ENCODE assay signal across 13 cellular contexts in genomic region chr9:77440057-77440456, GRCh38.
DNase-seq lines count a peak whose midpoint lies in the region; ATAC-seq and TF ChIP-seq lines count a peak whose summit lies in the region.
"Had no signal": no experiment of that assay in that cellular context is flagged by ENCODE, and none has a peak within 500 bp of the region (broad histone marks: within the 10 kb centered on the region; RNA-seq: fewer than 3 reads in every experiment).

No MANE protein-coding gene starts in this region.

- H3K36me3 ChIP-seq in SK-N-SH (replicated peaks in 1 of 2; ENCODE audit: control insufficient read depth in 1 of 2, insufficient read depth in 2 of 2, low read length in 1 of 2) (no peaks in the 10 kb centered on the region), esophagus squamous epithelium (no peaks in the 10 kb centered on the region)

- no peak for TF ChIP-seq POLR2A in esophagus squamous epithelium (IDR thresholded peaks at IDR 0.05)

- peak overlapping the region; percentile 67; the same call in 1 of the 2 replicates for H3K4me2 ChIP-seq in SK-N-SH

- H3K4me1 ChIP-seq in SK-N-SH (ENCODE audit: control insufficient read depth in 1 of 2, insufficient read depth in 2 of 2, low read depth in 1 of 2, low read length in 1 of 2) (peaks cover 19 to 25% of the 10 kb centered on the region in 2 experiments; a peak in 2 of 4 replicates), right cardiac atrium (ENCODE audit: control insufficient read depth, insufficient read depth, low read length) (no peaks in the 10 kb centered on the region), esophagus squamous epithelium (no peaks in the 10 kb centered on the region)

- DNase-seq in AG04449 (ENCODE audit: low read depth, low spot score) (no peak), HT1080 (ENCODE audit: low read depth) (peak; percentile 27), SK-N-SH (peak; percentile 81), right cardiac atrium (peak in 2 of 3 donors; percentile 43 to 64), esophagus squamous epithelium (lab: John Stamatoyannopoulos, UW) (no peak), KG1 (lab: John Stamatoyannopoulos, UW) (no peak)
- no peak for DNase-seq in activated T-helper 2 cell treated with anti-CD3 and anti-CD28 coated beads, Interferon-gamma antibody, Interleukin-2, Interleukin-4, amounts not matched to agents 10 μg/mL and 5 μg/mL and 100 μg/mL, durations not matched to agents 14 hours and 24 hours and 36 hours (ENCODE audit: low spot score)
- DNase-seq: activated T-cell treated with anti-CD3 and anti-CD28 coated beads for 4 hours, dermis blood vessel endothelial cell, islet precursor cell had no signal

- H3K27ac Mint-ChIP-seq in activated T-helper 2 cell treated with anti-CD3 and anti-CD28 coated beads, Interferon-gamma antibody, Interleukin-2, Interleukin-4, amounts not matched to agents 10 μg/mL and 5 μg/mL and 100 μg/mL, durations not matched to agents 14 hours and 24 hours and 36 hours = no peak overlapping the region
- H3K27ac Mint-ChIP-seq: stimulated activated effector memory CD8-positive, alpha-beta T cell treated with anti-CD3 and anti-CD28 coated beads, Interleukin-12 subunit alpha, Interleukin-12 subunit beta, amount 100 ng/mL, for 72 hours had no signal

- peak overlapping the region; percentile 76; the same call in 1 of the 2 replicates for H2AFZ ChIP-seq in SK-N-SH (ENCODE audit: low read depth)

- peaks cover 4% of the 10 kb centered on the region for H3K27me3 Mint-ChIP-seq in activated T-helper 2 cell treated with anti-CD3 and anti-CD28 coated beads, Interferon-gamma antibody, Interleukin-2, Interleukin-4, amounts not matched to agents 10 μg/mL and 5 μg/mL and 100 μg/mL, durations not matched to agents 14 hours and 24 hours and 36 hours (ENCODE audit: low read depth)

- CTCF ChIA-PET in AG04449 (lab: Yijun Ruan, JAX) = interaction anchor here (1.0 to 17.6 kb wide), 7 partner anchors 8 to 325 kb away, joined by 3 to 373 read pairs (median 5); no protein-coding TSS in a partner anchor
- CTCF ChIA-PET in SK-N-SH (lab: Yijun Ruan, JAX) = interaction anchor here (0.7 to 12.0 kb wide), 6 partner anchors 10 to 682 kb away, joined by 3 to 147 read pairs (median 6); no protein-coding TSS in a partner anchor

- ATAC-seq in right cardiac atrium (no peak), GM19351 (IDR thresholded peaks at IDR 0.05; ENCODE audit: unreplicated experiment) (no peak)
- ATAC-seq: stimulated activated effector memory CD8-positive, alpha-beta T cell treated with anti-CD3 and anti-CD28 coated beads, Interleukin-12 subunit alpha, Interleukin-12 subunit beta, amount 100 ng/mL, for 72 hours had no signal

- no peaks in the 10 kb centered on the region for H3K79me2 ChIP-seq in SK-N-SH (ENCODE audit: insufficient read depth)

- no peak; a peak in 1 of 4 replicates for TF ChIP-seq EP300 in SK-N-SH (IDR thresholded peaks at IDR 0.05; ENCODE audit: borderline replicate concordance in 1 of 2, low read depth in 1 of 2, low read length in 1 of 2)

- H3K4me1 Mint-ChIP-seq in activated T-helper 2 cell treated with anti-CD3 and anti-CD28 coated beads, Interferon-gamma antibody, Interleukin-2, Interleukin-4, amounts not matched to agents 10 μg/mL and 5 μg/mL and 100 μg/mL, durations not matched to agents 14 hours and 24 hours and 36 hours (ENCODE audit: low read depth) = no peaks in the 10 kb centered on the region
- H3K4me1 Mint-ChIP-seq: stimulated activated effector memory CD8-positive, alpha-beta T cell treated with anti-CD3 and anti-CD28 coated beads, Interleukin-12 subunit alpha, Interleukin-12 subunit beta, amount 100 ng/mL, for 72 hours had no signal

- H3K36me3 Mint-ChIP-seq in activated T-helper 2 cell treated with anti-CD3 and anti-CD28 coated beads, Interferon-gamma antibody, Interleukin-2, Interleukin-4, amounts not matched to agents 10 μg/mL and 5 μg/mL and 100 μg/mL, durations not matched to agents 14 hours and 24 hours and 36 hours (ENCODE audit: low read depth) = no peaks in the 10 kb centered on the region
- H3K36me3 Mint-ChIP-seq: stimulated activated effector memory CD8-positive, alpha-beta T cell treated with anti-CD3 and anti-CD28 coated beads, Interleukin-12 subunit alpha, Interleukin-12 subunit beta, amount 100 ng/mL, for 72 hours had no signal

- H3K9me3 ChIP-seq in SK-N-SH (no peaks in the 10 kb centered on the region), right cardiac atrium (ENCODE audit: control insufficient read depth, low read length) (no peaks in the 10 kb centered on the region), esophagus squamous epithelium (no peaks in the 10 kb centered on the region)

- H3K9ac ChIP-seq in SK-N-SH = no peak overlapping the region

- no peak overlapping the region for H3K4me3 Mint-ChIP-seq in activated T-helper 2 cell treated with anti-CD3 and anti-CD28 coated beads, Interferon-gamma antibody, Interleukin-2, Interleukin-4, amounts not matched to agents 10 μg/mL and 5 μg/mL and 100 μg/mL, durations not matched to agents 14 hours and 24 hours and 36 hours (ENCODE audit: low read depth)
- H3K4me3 Mint-ChIP-seq: stimulated activated effector memory CD8-positive, alpha-beta T cell treated with anti-CD3 and anti-CD28 coated beads, Interleukin-12 subunit alpha, Interleukin-12 subunit beta, amount 100 ng/mL, for 72 hours had no signal

- no peaks in the 10 kb centered on the region for H3K9me3 Mint-ChIP-seq in activated T-helper 2 cell treated with anti-CD3 and anti-CD28 coated beads, Interferon-gamma antibody, Interleukin-2, Interleukin-4, amounts not matched to agents 10 μg/mL and 5 μg/mL and 100 μg/mL, durations not matched to agents 14 hours and 24 hours and 36 hours
- H3K9me3 Mint-ChIP-seq: stimulated activated effector memory CD8-positive, alpha-beta T cell treated with anti-CD3 and anti-CD28 coated beads, Interleukin-12 subunit alpha, Interleukin-12 subunit beta, amount 100 ng/mL, for 72 hours had no signal

- TF ChIP-seq RAD21 in SK-N-SH (IDR thresholded peaks at IDR 0.05; ENCODE audit: low read length) = no peak

- intact Hi-C loops in right cardiac atrium (cut with DNase I) (loop anchor here in 1 of 4 donors (10.0 kb wide), 1 partner anchor 295 kb away; no protein-coding TSS in a partner anchor), esophagus squamous epithelium (cut with DNase I) (no loop called here)
- intact Hi-C loops in activated T-helper 2 cell treated with anti-CD3 and anti-CD28 coated beads, Interferon-gamma antibody, Interleukin-2, Interleukin-4, amounts not matched to agents 10 μg/mL and 5 μg/mL and 100 μg/mL, durations not matched to agents 14 hours and 24 hours and 36 hours (cut with micrococcal nuclease) = no loop called here

- TF ChIP-seq CTCF in AG04449 (IDR thresholded peaks at IDR 0.05; ENCODE audit: insufficient read depth, low read length, missing control alignments) (no peak), SK-N-SH (IDR thresholded peaks at IDR 0.05) (no peak), esophagus squamous epithelium (IDR thresholded peaks at IDR 0.05) (no peak)

- H3F3A ChIP-seq in SK-N-SH (replicated peaks; ENCODE audit: insufficient read depth) = no peaks in the 10 kb centered on the region

- H3K4me3 ChIP-seq in AG04449 (ENCODE audit: low read depth, low read length) (peak overlapping the region; percentile 19; the same call in 1 of the 2 replicates), SK-N-SH (ENCODE audit: low read depth in 2 of 2, low read length in 1 of 2) (peak overlapping the region in 1 of 2 experiments; percentile 25; a peak in 1 of 4 replicates), right cardiac atrium (ENCODE audit: low read length) (no peak overlapping the region), esophagus squamous epithelium (no peak overlapping the region)

- H3K9me2 ChIP-seq in SK-N-SH = no peaks in the 10 kb centered on the region

- POLR2A ChIA-PET in AG04449 (lab: Yijun Ruan, JAX) (no interaction called here), SK-N-SH (lab: Yijun Ruan, JAX) (no interaction called here)

- H3K27ac ChIP-seq in SK-N-SH (ENCODE audit: low read depth in 2 of 2, low read length in 1 of 2) (peak overlapping the region in 1 of 2 experiments; percentile 77; a peak in 2 of 4 replicates), right cardiac atrium (ENCODE audit: low read length) (no peak overlapping the region), esophagus squamous epithelium (peak overlapping the region in 1 of 4 donors; percentile 34)
- H3K27ac ChIP-seq: C4-2B had no signal

- no peaks in the 10 kb centered on the region for H3K27me3 ChIP-seq in SK-N-SH (ENCODE audit: insufficient read depth)
- H3K27me3 ChIP-seq in right cardiac atrium (ENCODE audit: control insufficient read depth, insufficient read depth) = no peaks in the 10 kb centered on the region
- H3K27me3 ChIP-seq in esophagus squamous epithelium = no peaks in the 10 kb centered on the region

- WGBS in SK-N-SH (ENCODE audit: low lambda C conversion rate) = 21% methylated on average over 7 of the region's 10 CpGs
- WGBS in right cardiac atrium = 31% methylated on average over 10 of the region's 10 CpGs
- 60 to 63% methylated on average over 9 to 10 of the region's 10 CpGs for WGBS in esophagus squamous epithelium, 2 donors

- no peaks in the 10 kb centered on the region for H4K20me1 ChIP-seq in SK-N-SH (ENCODE audit: insufficient read depth)

TF ChIP-seq in SK-N-SH, 30 proteins besides CTCF, POLR2A, EP300 and RAD21:
- TF ChIP-seq USF1 (IDR thresholded peaks at IDR 0.05; ENCODE audit: borderline replicate concordance, low read depth) = no peak
- TF ChIP-seq TCF12 (IDR thresholded peaks at IDR 0.05) = peak; percentile 87
- TF ChIP-seq RCOR1 (IDR thresholded peaks at IDR 0.05; ENCODE audit: low read length) = peak; percentile 54; the same call in 1 of the 2 replicates
- no peak for TF ChIP-seq EZH2phosphoT487 (IDR thresholded peaks at IDR 0.05; ENCODE audit: borderline replicate concordance, low read depth)
- TF ChIP-seq POLR2AphosphoS5 (IDR thresholded peaks at IDR 0.05; ENCODE audit: low read depth, low read length) = no peak
- 0 out of 2 replicates have a peak, but pooled peaks have one; percentile 17 for TF ChIP-seq SIN3A (IDR thresholded peaks at IDR 0.05; ENCODE audit: borderline replicate concordance, low read depth, low read length)
- TF ChIP-seq ELF1 (IDR thresholded peaks at IDR 0.05) = no peak
- TF ChIP-seq, protein P1, sequence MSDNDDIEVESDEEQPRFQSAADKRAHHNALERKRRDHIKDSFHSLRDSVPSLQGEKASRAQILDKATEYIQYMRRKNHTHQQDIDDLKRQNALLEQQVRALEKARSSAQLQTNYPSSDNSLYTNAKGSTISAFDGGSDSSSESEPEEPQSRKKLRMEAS (IDR thresholded peaks at IDR 0.05; ENCODE audit: low read depth) = peak; percentile 40
- peak; percentile 26 for TF ChIP-seq CHD2 (IDR thresholded peaks at IDR 0.05; ENCODE audit: low read length, partially characterized antibody)
TF ChIP-seq in SK-N-SH: peak in this region for 5.

Comparison
In these comparisons a context has a peak if more than half of its experiments do, and no peak if none do; other contexts are left out.
1. DNase-seq: peak in HT1080 (single experiment), SK-N-SH (single experiment) and right cardiac atrium (2 of 3); none in AG04449 (single experiment), esophagus squamous epithelium (single experiment), KG1 (single experiment) and activated T-helper 2 cell treated with anti-CD3 and anti-CD28 coated beads, Interferon-gamma antibody, Interleukin-2, Interleukin-4, amounts not matched to agents 10 μg/mL and 5 μg/mL and 100 μg/mL, durations not matched to agents 14 hours and 24 hours and 36 hours (single experiment).